In the genomic region with DNA sequence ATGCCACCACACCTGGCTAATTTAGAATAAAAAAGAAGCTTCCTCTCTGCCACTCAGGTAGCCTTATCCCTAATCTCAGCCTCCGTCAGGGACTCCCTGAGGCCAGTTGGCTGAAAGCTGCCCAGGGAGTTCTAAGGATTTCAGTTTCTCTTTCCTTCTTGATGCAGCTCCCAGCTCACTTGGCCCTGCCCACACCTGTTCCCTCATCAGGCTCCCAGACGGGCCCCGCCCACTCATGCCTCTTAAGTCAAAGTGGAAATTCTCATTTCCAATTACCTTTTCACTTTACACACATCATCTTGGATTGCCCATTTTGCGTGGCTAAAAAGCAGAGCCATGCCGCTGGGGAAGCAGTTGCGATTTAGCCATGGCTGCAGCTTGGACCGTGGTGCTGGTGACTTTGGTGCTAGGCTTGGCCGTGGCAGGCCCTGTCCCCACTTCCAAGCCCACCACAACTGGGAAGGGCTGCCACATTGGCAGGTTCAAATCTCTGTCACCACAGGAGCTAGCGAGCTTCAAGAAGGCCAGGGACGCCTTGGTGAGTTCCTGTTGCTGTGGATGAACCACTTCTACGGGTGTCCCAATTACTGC, we compare ENCODE assay signal across 14 cellular contexts. TPM values are rescaled to one million over a fixed set of nuclear protein-coding genes. Genes with fewer than 3 reads are reported as not detected.
DNase-seq lines count a peak whose midpoint lies in the region; ATAC-seq and TF ChIP-seq lines count a peak whose summit lies in the region.
"Had no signal": no experiment of that assay in that cellular context is flagged by ENCODE, and none has a peak within 500 bp of the region (broad histone marks: within the 10 kb centered on the region; RNA-seq: fewer than 3 reads in every experiment).

Gene IFNL1 (plus strand): TSS at position 353 of the 591 bp plus-strand sequence. CDS start 15 bp downstream, at position 368.

- H3K36me3 Mint-ChIP-seq in activated naive CD4-positive, alpha-beta T cell treated with anti-CD3 and anti-CD28 coated beads, Interleukin-2, amount 50 U/mL, for 24 hours: no peaks in the 10 kb centered on the region

- intact Hi-C loops in PC-9 (cut with micrococcal nuclease; ENCODE audit: unreplicated experiment): no loop called here
- intact Hi-C loops in left colon (cut with DNase I, micrococcal nuclease): no loop called here
- intact Hi-C loops in uterus (cut with DNase I; ENCODE audit: low total_unique reads): no loop called here
- intact Hi-C loops in Right ventricle myocardium superior (cut with DNase I): no loop called here

- TF ChIP-seq POLR2A in suprapubic skin (IDR thresholded peaks at IDR 0.05): no peak
- no peak for TF ChIP-seq POLR2A in uterus (IDR thresholded peaks at IDR 0.05)

- BruUV-seq in PC-9 (replicated peaks; lab: Mats Ljungman, UMichigan): no TSS peak

- H3K27me3 ChIP-seq in PC-9 (ENCODE audit: insufficient read depth, low read depth) (no peaks in the 10 kb centered on the region), suprapubic skin (peaks cover 18% of the 10 kb centered on the region), uterus (no peaks in the 10 kb centered on the region)

- H3K4me3 Mint-ChIP-seq in activated naive CD4-positive, alpha-beta T cell treated with anti-CD3 and anti-CD28 coated beads, Interleukin-2, amount 50 U/mL, for 24 hours: no peak within 1 kb of the TSS
- H3K4me3 Mint-ChIP-seq: endodermal cell had no signal

- H3K9me3 ChIP-seq in PC-9 (ENCODE audit: insufficient read depth, low read depth) (no peaks in the 10 kb centered on the region), suprapubic skin (no peaks in the 10 kb centered on the region), uterus (no peaks in the 10 kb centered on the region)

- no peaks in the 10 kb centered on the region for H4K20me1 ChIP-seq in PC-9 (ENCODE audit: insufficient read depth)

- peaks cover 2% of the 10 kb centered on the region for H3K27me3 Mint-ChIP-seq in activated naive CD4-positive, alpha-beta T cell treated with anti-CD3 and anti-CD28 coated beads, Interleukin-2, amount 50 U/mL, for 24 hours

- H3K27ac ChIP-seq in PC-9 (no peak within 1 kb of the TSS), suprapubic skin (no peak within 1 kb of the TSS), uterus (no peak within 1 kb of the TSS)

- POLR2A ChIA-PET in PC-9 (lab: Charles Lee; ENCODE audit: unreplicated experiment): interaction anchor here (0.6 kb wide), 1 partner anchor 14 kb away, joined by 3 read pairs; no protein-coding TSS in a partner anchor

- DNase-seq in activated naive CD4-positive, alpha-beta T cell treated with anti-CD3 and anti-CD28 coated beads, Interleukin-2, amount 50 U/mL, for 16 hours: no peak
- peak; percentile 36 to 47 for DNase-seq in PC-9
- DNase-seq in left colon: no peak
- peak; percentile 40 to 56 for DNase-seq in suprapubic skin (ENCODE audit: low spot score in 2 of 2)
- DNase-seq in uterus: no peak
- no peak for DNase-seq in NCI-H2171 (lab: John Stamatoyannopoulos, UW)
- DNase-seq in Right ventricle myocardium superior: no peak
- DNase-seq: endodermal cell, NCI-H1930, NCI-H526 had no signal

- 79% methylated on average over 10 of the region's 11 CpGs for WGBS in suprapubic skin

- H3K4me1 Mint-ChIP-seq in activated naive CD4-positive, alpha-beta T cell treated with anti-CD3 and anti-CD28 coated beads, Interleukin-2, amount 50 U/mL, for 24 hours: peaks cover 10% of the 10 kb centered on the region
- H3K4me1 Mint-ChIP-seq: endodermal cell had no signal

- H3K9me2 ChIP-seq in PC-9 (ENCODE audit: insufficient read depth): no peaks in the 10 kb centered on the region

- no peak within 1 kb of the TSS for H3K4me2 ChIP-seq in PC-9

- H3K4me3 ChIP-seq in PC-9 (no peak within 1 kb of the TSS), suprapubic skin (no peak within 1 kb of the TSS), uterus (no peak within 1 kb of the TSS)

- TF ChIP-seq EP300 in suprapubic skin (IDR thresholded peaks at IDR 0.05): no peak

- H3K4me1 ChIP-seq in PC-9 (replicated peaks; ENCODE audit: insufficient read depth) (peaks cover 12% of the 10 kb centered on the region), suprapubic skin (no peaks in the 10 kb centered on the region), uterus (no peaks in the 10 kb centered on the region)

- peak within 1 kb of the TSS; percentile 59 for H3K27ac Mint-ChIP-seq in activated naive CD4-positive, alpha-beta T cell treated with anti-CD3 and anti-CD28 coated beads, Interleukin-2, amount 50 U/mL, for 24 hours
- H3K27ac Mint-ChIP-seq: endodermal cell had no signal

- TF ChIP-seq CTCF in PC-9 (conservative IDR thresholded peaks at IDR 0.05): no peak
- no peak for TF ChIP-seq CTCF in suprapubic skin (IDR thresholded peaks at IDR 0.05)
- TF ChIP-seq CTCF in uterus (IDR thresholded peaks at IDR 0.05): no peak

- H3K36me3 ChIP-seq in PC-9 (ENCODE audit: low read depth): no peaks in the 10 kb centered on the region
- H3K36me3 ChIP-seq in suprapubic skin: no peaks in the 10 kb centered on the region
- no peaks in the 10 kb centered on the region for H3K36me3 ChIP-seq in uterus

- no peaks in the 10 kb centered on the region for H3K79me2 ChIP-seq in PC-9 (ENCODE audit: low read depth)

- CTCF ChIA-PET in PC-9 (lab: Charles Lee): interaction anchor here (0.6 kb wide), 2 partner anchors 16 to 51 kb away, joined by 3 read pairs; no protein-coding TSS in a partner anchor

- ATAC-seq in left colon: peak; percentile 48
- no peak for ATAC-seq in Right ventricle myocardium superior (ENCODE audit: poor library complexity)
- ATAC-seq: HepG2 had no signal

- peaks cover 7% of the 10 kb centered on the region; the same call in 1 of the 2 replicates for H3F3A ChIP-seq in PC-9 (ENCODE audit: insufficient read depth, low read depth)

- H3K9me3 Mint-ChIP-seq in activated naive CD4-positive, alpha-beta T cell treated with anti-CD3 and anti-CD28 coated beads, Interleukin-2, amount 50 U/mL, for 24 hours: no peaks in the 10 kb centered on the region
- H3K9me3 Mint-ChIP-seq: activated T-helper 2 cell treated with anti-CD3 and anti-CD28 coated beads, Interferon-gamma antibody, Interleukin-2, Interleukin-4, amounts not matched to agents 10 μg/mL and 5 μg/mL and 100 μg/mL, durations not matched to agents 14 hours and 24 hours and 36 hours; endodermal cell had no signal

- H2AFZ ChIP-seq in PC-9: no peak within 1 kb of the TSS

RNA-seq across cellular contexts. Expression of gene IFNL1, which starts in this region (rescaled TPM):
- not detected in 2 replicates for total RNA-seq in PC-9 (2021)
- total RNA-seq in left colon: not detected
- not detected for total RNA-seq in suprapubic skin
- not detected for total RNA-seq in uterus
- not detected for total RNA-seq in Right ventricle myocardium superior
- total RNA-seq: activated T-helper 2 cell treated with anti-CD3 and anti-CD28 coated beads, Interferon-gamma antibody, Interleukin-2, Interleukin-4, amounts not matched to agents 10 μg/mL and 5 μg/mL and 100 μg/mL, durations not matched to agents 14 hours and 24 hours and 36 hours; cerebellum; endodermal cell; HepG2 had no signal

Comparison
In these comparisons a context has a peak if more than half of its experiments do, and no peak if none do; other contexts are left out.
1. Peak in DNase-seq in PC-9; RNA of the gene not detected or under 1 TPM.
2. Peak in ATAC-seq in left colon; RNA of the gene not detected or under 1 TPM.
3. Peak in DNase-seq in suprapubic skin; RNA of the gene not detected or under 1 TPM.